Comparison of ENCODE assay signal across 8 cellular contexts in the genomic region with DNA sequence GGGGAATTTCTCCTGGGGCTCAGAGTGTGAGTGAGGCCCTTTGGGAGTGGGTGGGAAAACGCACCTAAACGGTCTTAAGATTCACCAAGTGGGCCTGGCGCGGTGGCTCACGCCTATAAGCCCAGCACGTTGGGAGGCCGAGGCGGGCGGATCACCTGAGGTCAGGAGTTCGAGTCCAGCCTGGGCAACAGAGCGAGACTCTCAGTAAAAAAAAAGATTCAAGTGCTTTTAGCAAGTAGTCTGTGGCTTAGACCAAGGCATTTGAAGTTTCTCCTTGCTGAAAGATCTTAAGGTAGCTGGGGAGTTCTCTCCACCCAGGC. TPM values are rescaled to one million over a fixed set of nuclear protein-coding genes. Genes with fewer than 3 reads are reported as not detected.
DNase-seq lines count a peak whose midpoint lies in the region; ATAC-seq and TF ChIP-seq lines count a peak whose summit lies in the region.

No MANE protein-coding gene starts in this region.

- DNase-seq in GM12865 (ENCODE audit: low read depth) (no peak), T-helper 17 cell (no peak), fibroblast of pulmonary artery (ENCODE audit: low read depth) (no peak), retinal pigment epithelial cell (ENCODE audit: low read depth) (no peak), DMS114 treated with DMSO at 0.1 percent for 48 hours (lab: John Stamatoyannopoulos, UW; ENCODE audit: unreplicated experiment) (no peak), cerebellar nuclear complex (lab: John Stamatoyannopoulos, UW) (no peak)

- H3K4me3 ChIP-seq in GM12865 (ENCODE audit: low read depth, low read length) (peak overlapping the region; percentile 80), fibroblast of pulmonary artery (replicated peaks; ENCODE audit: low read depth, low read length) (peak overlapping the region; percentile 95), retinal pigment epithelial cell (ENCODE audit: low read length) (peak overlapping the region; percentile 93)

- no peaks in the 10 kb centered on the region for H3K27me3 Mint-ChIP-seq in T-helper 17 cell

- peaks cover 7% of the 10 kb centered on the region for H3K36me3 Mint-ChIP-seq in T-helper 17 cell (ENCODE audit: low read depth)

- H3K9me3 ChIP-seq in T-helper 17 cell (ENCODE audit: control insufficient read depth, low read length, poor library complexity, severe bottlenecking), result no peaks in the 10 kb centered on the region

- peaks cover 25% of the 10 kb centered on the region for H3K4me1 Mint-ChIP-seq in T-helper 17 cell

- ATAC-seq in T-helper 17 cell (no peak), HG03432 (IDR thresholded peaks at IDR 0.05; ENCODE audit: unreplicated experiment) (no peak), HG02759 (IDR thresholded peaks at IDR 0.05; ENCODE audit: unreplicated experiment) (no peak)

- TF ChIP-seq CTCF in GM12865 (IDR thresholded peaks at IDR 0.05; ENCODE audit: insufficient read depth, low read depth, low read length, missing control alignments) (no peak), fibroblast of pulmonary artery (IDR thresholded peaks at IDR 0.05; ENCODE audit: low read length, missing control alignments) (no peak), retinal pigment epithelial cell (conservative IDR thresholded peaks at IDR 0.05; ENCODE audit: low read depth, low read length) (no peak)

- H3K27ac Mint-ChIP-seq in T-helper 17 cell, result peak overlapping the region; percentile 99

- peak overlapping the region; percentile 99 for H3K4me3 Mint-ChIP-seq in T-helper 17 cell

RNA-seq across cellular contexts. Expression of gene RPS8, which starts 1.4 kb away (rescaled TPM):
- 1,000 to 10,000 TPM; 2,841 to 3,014 TPM for total RNA-seq in T-helper 17 cell

RNA-seq across cellular contexts. Expression of gene BEST4, which starts 11.3 kb away (rescaled TPM):
- total RNA-seq in T-helper 17 cell, result 1 to 10 TPM; 1.1 to 1.4 TPM

RNA-seq across cellular contexts. Expression of gene PLK3, which starts 23.5 kb away (rescaled TPM):
- 100 to 1,000 TPM; 389 to 523 TPM for total RNA-seq in T-helper 17 cell

RNA-seq across cellular contexts. Expression of gene DYNLT4, which starts 30.4 kb away (rescaled TPM):
- 1 to 10 TPM; 5.5 to 6.2 TPM for total RNA-seq in T-helper 17 cell

RNA-seq across cellular contexts. Expression of gene BTBD19, which starts 31.6 kb away (rescaled TPM):
- 10 to 100 TPM; 43.1 to 56.6 TPM for total RNA-seq in T-helper 17 cell
